In the genomic region with DNA sequence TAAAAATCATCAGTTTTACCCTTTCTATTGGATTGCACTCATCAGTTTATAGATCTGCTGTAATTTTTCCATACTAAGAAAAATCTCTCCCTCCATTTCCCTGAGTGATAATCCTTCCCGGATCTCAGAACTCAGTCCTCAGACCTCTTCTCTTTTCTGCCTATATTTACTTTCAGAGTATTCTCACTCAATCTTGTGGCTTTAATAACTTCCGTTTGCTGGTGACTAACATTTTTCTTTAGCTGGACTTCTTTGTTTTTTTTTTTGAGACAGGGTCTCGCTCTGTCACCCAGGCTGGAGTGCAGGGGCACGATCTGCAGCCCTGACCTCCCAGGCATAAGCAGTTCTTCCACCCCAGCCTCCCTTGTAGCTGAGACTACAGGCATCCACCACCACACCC, we compare ENCODE assay signal across 1 cellular context.
TF ChIP-seq lines count a peak whose summit lies in the region.

No MANE protein-coding gene starts in this region.

TF ChIP-seq in SK-N-SH treated with all-trans-retinoic acid at 6 μM for 48 hours, 23 proteins besides CTCF, POLR2A, EP300 and RAD21 (continued from another document):
- TF ChIP-seq, protein P1, sequence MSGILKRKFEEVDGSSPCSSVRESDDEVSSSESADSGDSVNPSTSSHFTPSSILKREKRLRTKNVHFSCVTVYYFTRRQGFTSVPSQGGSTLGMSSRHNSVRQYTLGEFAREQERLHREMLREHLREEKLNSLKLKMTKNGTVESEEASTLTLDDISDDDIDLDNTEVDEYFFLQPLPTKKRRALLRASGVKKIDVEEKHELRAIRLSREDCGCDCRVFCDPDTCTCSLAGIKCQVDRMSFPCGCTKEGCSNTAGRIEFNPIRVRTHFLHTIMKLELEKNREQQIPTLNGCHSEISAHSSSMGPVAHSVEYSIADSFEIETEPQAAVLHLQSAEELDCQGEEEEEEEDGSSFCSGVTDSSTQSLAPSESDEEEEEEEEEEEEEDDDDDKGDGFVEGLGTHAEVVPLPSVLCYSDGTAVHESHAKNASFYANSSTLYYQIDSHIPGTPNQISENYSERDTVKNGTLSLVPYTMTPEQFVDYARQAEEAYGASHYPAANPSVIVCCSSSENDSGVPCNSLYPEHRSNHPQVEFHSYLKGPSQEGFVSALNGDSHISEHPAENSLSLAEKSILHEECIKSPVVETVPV (CRISPR knock-in tag; IDR thresholded peaks at IDR 0.05), result no peak
- no peak for TF ChIP-seq ARNTL (CRISPR knock-in tag; IDR thresholded peaks at IDR 0.05; ENCODE audit: borderline replicate concordance, low read depth)
